ENCODE assay signal across 11 cellular contexts in the genomic region with DNA sequence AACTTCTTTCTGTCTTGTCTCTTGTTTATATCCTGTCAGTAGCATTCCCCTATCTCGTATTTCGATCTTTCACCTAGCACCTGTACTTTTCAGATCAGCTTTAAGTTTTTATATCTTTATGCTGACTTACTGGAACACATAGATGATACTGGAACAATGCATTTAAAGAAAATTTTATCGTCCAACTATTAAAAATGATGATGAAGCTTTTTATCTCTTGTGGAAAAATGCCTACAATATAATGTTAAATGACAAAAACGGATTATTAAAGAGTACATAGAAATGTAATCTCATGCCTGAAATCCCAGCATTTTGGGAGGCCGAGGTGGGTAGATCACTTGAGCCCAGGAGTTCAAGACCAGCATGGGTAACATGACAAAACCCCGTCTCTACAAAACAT.
"Had no signal": no experiment of that assay in that cellular context is flagged by ENCODE, and none has a peak within 500 bp of the region (broad histone marks: within the 10 kb centered on the region; RNA-seq: fewer than 3 reads in every experiment).

No MANE protein-coding gene starts in this region.

- H3K36me3 ChIP-seq: HAP-1 had no signal

- H3K9ac ChIP-seq: GM23248 had no signal

- H2AFZ ChIP-seq: GM23248, GM23338 had no signal

- ATAC-seq: GM23338, HCT116 had no signal

- FAIRE-seq: H1, H54 had no signal

- DNase-seq: GM23248, GOT3, H7, H9, HCEC 1CT, HFFc6 had no signal

- H3K27ac ChIP-seq: GM23248 had no signal

- H3K4me2 ChIP-seq: GM23338 had no signal

- H3K4me3 ChIP-seq: GM23248, GM23338, HAP-1 had no signal

- H3K9me3 ChIP-seq: HAP-1 had no signal
